ENCODE assay signal across 10 cellular contexts in genomic region chr11:126305699-126306098, GRCh38. TPM values are rescaled to one million over a fixed set of nuclear protein-coding genes. Genes with fewer than 3 reads are reported as not detected.
DNase-seq lines count a peak whose midpoint lies in the region; ATAC-seq and TF ChIP-seq lines count a peak whose summit lies in the region.
"Had no signal": no experiment of that assay in that cellular context is flagged by ENCODE, and none has a peak within 500 bp of the region (broad histone marks: within the 10 kb centered on the region; RNA-seq: fewer than 3 reads in every experiment).

No MANE protein-coding gene starts in this region.

- H3K4me3 ChIP-seq in colonic mucosa (no peak overlapping the region), transverse colon (no peak overlapping the region)

- in situ Hi-C loops in transverse colon (cut with MboI; ENCODE audit: low pct_ligation_motif_present in 1 of 4, low pct_unique_long_range_greater_than_20kb in 1 of 4, low sequenced_read_pairs in 3 of 4) = loop anchor here in 2 of 4 donors (25.0 kb wide), 2 partner anchors 107 to 182 kb away; no protein-coding TSS in a partner anchor

- H3K36me3 ChIP-seq in colonic mucosa (no peaks in the 10 kb centered on the region), transverse colon (no peaks in the 10 kb centered on the region)

- H3K9me3 Mint-ChIP-seq in IgD-negative memory B cell = no peaks in the 10 kb centered on the region
- H3K9me3 Mint-ChIP-seq in naive B cell = no peaks in the 10 kb centered on the region

- DNase-seq in naive B cell (no peak), colonic mucosa (no peak), transverse colon (no peak), medulla oblongata (ENCODE audit: extremely low spot score) (no peak), SK-N-DZ (ENCODE audit: low spot score) (no peak)
- DNase-seq: activated CD4-positive, alpha-beta T cell treated with anti-CD3 and anti-CD28 coated beads, Interleukin-2, amount 50 U/mL, for 48 hours; NCI-H2171 treated with DMSO at 0.1 percent for 48 hours had no signal

- H3K4me1 Mint-ChIP-seq in IgD-negative memory B cell = peaks cover 28 to 37% (median 35%) of the 10 kb centered on the region in 3 donors
- peaks cover 28 to 51% (median 48%) of the 10 kb centered on the region in 3 donors for H3K4me1 Mint-ChIP-seq in naive B cell

- 80 to 85% methylated on average over 2 to 4 of the region's 4 CpGs for WGBS in transverse colon (ENCODE audit: low coverage in 1 of 2), 2 donors

- H3K27ac ChIP-seq in colonic mucosa = no peak overlapping the region
- H3K27ac ChIP-seq in transverse colon = peak overlapping the region in 1 of 4 donors; percentile 10

- no peaks in the 10 kb centered on the region for H3K27me3 ChIP-seq in colonic mucosa
- H3K27me3 ChIP-seq in transverse colon = no peaks in the 10 kb centered on the region

- H3K36me3 Mint-ChIP-seq in IgD-negative memory B cell = peaks cover 6% of the 10 kb centered on the region
- H3K36me3 Mint-ChIP-seq in naive B cell = peaks cover 7 to 8% of the 10 kb centered on the region in 2 donors

- no peaks in the 10 kb centered on the region for H3K27me3 Mint-ChIP-seq in IgD-negative memory B cell
- no peaks in the 10 kb centered on the region for H3K27me3 Mint-ChIP-seq in naive B cell

- peaks cover 5% of the 10 kb centered on the region for H3K4me1 ChIP-seq in colonic mucosa
- peaks cover 4 to 24% (median 14%) of the 10 kb centered on the region in 4 donors for H3K4me1 ChIP-seq in transverse colon

- H3K4me3 Mint-ChIP-seq in IgD-negative memory B cell (peak overlapping the region; percentile 76 to 92 (median 78)), naive B cell (peak overlapping the region in 7 of 8 donors; percentile 56 to 99 (median 76))

- no peak overlapping the region for H3K9ac ChIP-seq in colonic mucosa (ENCODE audit: low read depth in 2 of 2, low read length in 2 of 2)

- no peak for TF ChIP-seq EP300 in transverse colon (IDR thresholded peaks at IDR 0.05; ENCODE audit: low read depth)

- TF ChIP-seq CTCF in colonic mucosa (IDR thresholded peaks at IDR 0.05) (no peak), transverse colon (IDR thresholded peaks at IDR 0.05) (no peak)

- no peak for TF ChIP-seq POLR2A in transverse colon (IDR thresholded peaks at IDR 0.05)

- H3K27ac Mint-ChIP-seq in IgD-negative memory B cell = peak overlapping the region; percentile 70 to 94 (median 84)
- peak overlapping the region in 5 of 6 donors; percentile 25 to 89 (median 80) for H3K27ac Mint-ChIP-seq in naive B cell

- H3K9me3 ChIP-seq in colonic mucosa (no peaks in the 10 kb centered on the region), transverse colon (no peaks in the 10 kb centered on the region)

- intact Hi-C loops in colonic mucosa (cut with DNase I) = loop anchor here (10.0 kb wide), 1 partner anchor 689 kb away; no protein-coding TSS in a partner anchor
- intact Hi-C loops in transverse colon (cut with DNase I; ENCODE audit: low total_unique reads) = no loop called here

- ATAC-seq in GM18861 (IDR thresholded peaks at IDR 0.05; ENCODE audit: unreplicated experiment) = peak; percentile 40
- ATAC-seq in GM21786 (IDR thresholded peaks at IDR 0.05; ENCODE audit: unreplicated experiment) = peak; percentile 54
- no peak for ATAC-seq in naive B cell (ENCODE audit: low read depth in 2 of 2)

RNA-seq across cellular contexts. Expression of gene DCPS, which starts 1.8 kb away (rescaled TPM):
- polyA plus RNA-seq in IgD-negative memory B cell (76.9 TPM), naive B cell (ENCODE audit: low read depth in 6 of 6) (10 to 100 TPM; 28.4 to 49.1 (median 39.5) TPM)
- total RNA-seq in colonic mucosa (10 to 100 TPM; 17.2 to 31.1 TPM), transverse colon (10 to 100 TPM in 3 of 4 donors, under 1 TPM in 1; 0.40 to 13.7 (median 11.3) TPM)
- polyA plus RNA-seq in SK-N-DZ (2014; cell fraction: cytosol; rRNA removed) = 13.7 and 17.4 TPM in 2 replicates
- polyA plus RNA-seq in SK-N-DZ (2014; cell fraction: nucleus; rRNA removed) = 6.0 and 10.6 TPM in 2 replicates

RNA-seq across cellular contexts. Expression of gene TIRAP, which starts 22.8 kb away (rescaled TPM):
- 13.0 TPM for polyA plus RNA-seq in IgD-negative memory B cell
- 10 to 100 TPM in 3 of 6 donors, 1 to 10 TPM in 3; 4.9 to 11.2 (median 9.9) TPM for polyA plus RNA-seq in naive B cell (ENCODE audit: low read depth in 6 of 6)
- 10 to 100 TPM; 16.4 to 17.8 TPM for total RNA-seq in colonic mucosa
- total RNA-seq in transverse colon = 10 to 100 TPM in 3 of 4 donors, 1 to 10 TPM in 1; 5.8 to 38.9 (median 20.3) TPM
- 1.4 and 2.6 TPM in 2 replicates for polyA plus RNA-seq in SK-N-DZ (2014; cell fraction: cytosol; rRNA removed)
- polyA plus RNA-seq in SK-N-DZ (2014; cell fraction: nucleus; rRNA removed) = 0.85 and 3.2 TPM in 2 replicates

RNA-seq across cellular contexts. Expression of gene FOXRED1, which starts 36.7 kb away (rescaled TPM):
- polyA plus RNA-seq in IgD-negative memory B cell (12.0 TPM), naive B cell (ENCODE audit: low read depth in 6 of 6) (10 to 100 TPM; 15.8 to 39.0 (median 19.8) TPM)
- total RNA-seq in colonic mucosa (10 to 100 TPM; 19.9 to 63.4 TPM), transverse colon (10 to 100 TPM; 17.2 to 51.5 (median 24.7) TPM)
- 44.6 and 48.7 TPM in 2 replicates for polyA plus RNA-seq in SK-N-DZ (2014; cell fraction: cytosol; rRNA removed)
- polyA plus RNA-seq in SK-N-DZ (2014; cell fraction: nucleus; rRNA removed) = 65.7 and 79.5 TPM in 2 replicates

RNA-seq across cellular contexts. Expression of gene SRPRA, which starts 37.0 kb away (rescaled TPM):
- polyA plus RNA-seq in IgD-negative memory B cell (81.7 TPM), naive B cell (ENCODE audit: low read depth in 6 of 6) (100 to 1,000 TPM in 1 of 6 donors, 10 to 100 TPM in 5; 55.5 to 102 (median 80.5) TPM)
- total RNA-seq in colonic mucosa (100 to 1,000 TPM in 1 of 2 donors, 10 to 100 TPM in 1; 75.8 to 102 TPM), transverse colon (10 to 100 TPM; 18.9 to 66.5 (median 63.5) TPM)
- polyA plus RNA-seq in SK-N-DZ (2014; cell fraction: cytosol; rRNA removed) = 28.1 and 30.0 TPM in 2 replicates
- polyA plus RNA-seq in SK-N-DZ (2014; cell fraction: nucleus; rRNA removed) = 50.4 and 54.0 TPM in 2 replicates

RNA-seq across cellular contexts. Expression of gene ST3GAL4, which starts 49.8 kb away (rescaled TPM):
- polyA plus RNA-seq in IgD-negative memory B cell (3.6 TPM), naive B cell (ENCODE audit: low read depth in 6 of 6) (1 to 10 TPM in 2 of 6 donors, under 1 TPM in 1, not detected in 3; 0.32 to 1.3 (median 1.2) TPM)
- total RNA-seq in colonic mucosa (100 to 1,000 TPM; 123 to 304 TPM), transverse colon (100 to 1,000 TPM in 3 of 4 donors, 10 to 100 TPM in 1; 26.1 to 206 (median 166) TPM)
- polyA plus RNA-seq in SK-N-DZ (2014; cell fraction: cytosol; rRNA removed) = 10.9 and 11.7 TPM in 2 replicates
- 12.8 and 13.0 TPM in 2 replicates for polyA plus RNA-seq in SK-N-DZ (2014; cell fraction: nucleus; rRNA removed)

Comparison
In these comparisons a context has a peak if more than half of its experiments do, and no peak if none do; other contexts are left out.
1. ATAC-seq: peak in GM18861 (single experiment) and GM21786 (single experiment); none in naive B cell (0 of 2).